16 cellular contexts compared by ENCODE assay signal in the genomic region with DNA sequence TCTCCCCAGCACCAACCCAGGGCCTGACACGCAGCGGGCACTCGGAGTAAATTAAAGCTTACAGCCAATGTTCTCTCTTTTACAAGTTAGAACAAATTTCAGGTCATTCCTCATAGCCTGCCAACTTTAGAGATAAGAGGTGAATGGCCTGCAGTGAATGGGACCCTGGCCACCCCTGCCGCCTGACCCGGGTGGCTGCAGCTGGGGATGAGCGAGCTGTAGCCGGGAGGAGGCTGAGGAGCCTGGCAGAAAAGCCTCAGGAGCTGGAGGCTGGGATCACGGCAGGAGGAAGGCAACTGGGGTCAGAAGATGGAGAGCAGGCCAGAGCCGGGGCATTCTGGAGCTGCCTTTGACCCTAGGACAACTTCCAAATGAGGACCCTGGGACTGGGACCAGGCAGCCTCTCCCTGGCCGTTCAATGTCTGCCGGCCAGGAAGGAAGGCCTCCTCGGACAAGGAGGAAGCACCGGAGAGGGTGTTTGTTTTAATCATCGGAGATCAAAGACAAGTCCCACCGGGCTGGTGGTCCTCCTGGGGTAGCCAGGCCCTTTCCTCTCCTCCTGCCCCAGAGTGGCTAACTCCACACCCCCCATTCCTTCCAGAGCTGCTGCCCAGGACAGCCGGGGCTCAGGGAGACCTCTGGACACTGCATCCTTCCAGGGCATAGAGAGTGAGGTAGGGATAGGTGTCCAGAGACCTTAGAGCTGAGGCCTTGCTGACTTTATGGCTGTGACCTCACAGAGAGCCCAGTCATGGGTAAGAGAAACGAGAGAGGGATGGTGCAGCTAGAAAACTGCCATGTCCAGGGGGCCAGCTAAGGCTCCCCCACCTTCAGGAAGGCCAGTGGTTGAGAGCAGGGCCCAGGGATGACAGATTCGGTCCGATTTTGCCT.
DNase-seq lines count a peak whose midpoint lies in the region; ATAC-seq and TF ChIP-seq lines count a peak whose summit lies in the region.
"Had no signal": no experiment of that assay in that cellular context is flagged by ENCODE, and none has a peak within 500 bp of the region (broad histone marks: within the 10 kb centered on the region; RNA-seq: fewer than 3 reads in every experiment).

No MANE protein-coding gene starts in this region.

- no peaks in the 10 kb centered on the region for H3K9me2 ChIP-seq in Loucy (replicated peaks; ENCODE audit: low read depth, low read length)

- no peak overlapping the region for H2AFZ ChIP-seq in Loucy (ENCODE audit: low read length)
- H2AFZ ChIP-seq: GM23248 had no signal

- no peaks in the 10 kb centered on the region for H3F3A ChIP-seq in Loucy (ENCODE audit: low read depth)

- peak overlapping the region; percentile 79 for H3K4me2 ChIP-seq in Loucy (ENCODE audit: low read depth, low read length, poor library complexity, severe bottlenecking)

- ATAC-seq in lower lobe of right lung (no peak), GM21447 (IDR thresholded peaks at IDR 0.05; ENCODE audit: unreplicated experiment) (no peak), GM18505 (IDR thresholded peaks at IDR 0.05; ENCODE audit: unreplicated experiment) (no peak)
- ATAC-seq: CD8-positive, alpha-beta T cell; GM12878; HCT116 had no signal

- peak overlapping the region; percentile 96 for H3K9ac ChIP-seq in Loucy (ENCODE audit: low read depth, low read length, poor library complexity, severe bottlenecking)
- H3K9ac ChIP-seq: GM23248 had no signal

- H3K36me3 Mint-ChIP-seq in dendritic cell treated with granulocyte-macrophage colony-stimulating factor and Interleukin-4, amounts not matched to agents 40 ng/mL and 50 ng/mL, for 4 days (ENCODE audit: low read depth), result no peaks in the 10 kb centered on the region
- H3K36me3 Mint-ChIP-seq: CD8-positive, alpha-beta T cell had no signal

- peaks cover 4% of the 10 kb centered on the region for H4K20me1 ChIP-seq in Loucy (ENCODE audit: insufficient read depth, low read length, poor library complexity, severe bottlenecking)

- H3K27me3 ChIP-seq in Loucy (ENCODE audit: insufficient read depth, low read length, poor library complexity, severe bottlenecking) (no peaks in the 10 kb centered on the region), lower lobe of right lung (ENCODE audit: low read depth) (peaks cover 5% of the 10 kb centered on the region), spleen (replicated peaks in 1 of 7) (peaks cover 0 to 42% (median 0%) of the 10 kb centered on the region in 7 donors)

- H3K4me3 ChIP-seq in Loucy (ENCODE audit: low read length, poor library complexity, severe bottlenecking) (peak overlapping the region; percentile 83), lower lobe of right lung (no peak overlapping the region), spleen (no peak overlapping the region)
- H3K4me3 ChIP-seq: GM12878, GM23248 had no signal

- H3K36me3 ChIP-seq in Loucy (ENCODE audit: insufficient read depth, low read length), result no peaks in the 10 kb centered on the region
- no peaks in the 10 kb centered on the region for H3K36me3 ChIP-seq in lower lobe of right lung
- H3K36me3 ChIP-seq in spleen, result no peaks in the 10 kb centered on the region

- intact Hi-C loops in dendritic cell treated with granulocyte-macrophage colony-stimulating factor and Interleukin-4, amounts not matched to agents 40 ng/mL and 50 ng/mL, for 4 days (cut with micrococcal nuclease), result no loop called here
- intact Hi-C loops in lower lobe of right lung (cut with DNase I), result no loop called here
- intact Hi-C loops in spleen (cut with DNase I; ENCODE audit: low total_unique reads), result no loop called here

- H3K9me3 ChIP-seq in Loucy (ENCODE audit: insufficient read depth, low read depth, low read length), result no peaks in the 10 kb centered on the region
- no peaks in the 10 kb centered on the region for H3K9me3 ChIP-seq in lower lobe of right lung
- no peaks in the 10 kb centered on the region for H3K9me3 ChIP-seq in spleen

- H3K4me1 ChIP-seq in Loucy (ENCODE audit: insufficient read depth, low read length, poor library complexity, severe bottlenecking) (peaks cover 41% of the 10 kb centered on the region), lower lobe of right lung (peaks cover 19% of the 10 kb centered on the region), spleen (peaks cover 0 to 62% (median 22%) of the 10 kb centered on the region in 6 donors)

- peaks cover 6% of the 10 kb centered on the region for H3K27me3 Mint-ChIP-seq in dendritic cell treated with granulocyte-macrophage colony-stimulating factor and Interleukin-4, amounts not matched to agents 40 ng/mL and 50 ng/mL, for 4 days

- H3K9me3 Mint-ChIP-seq in dendritic cell treated with granulocyte-macrophage colony-stimulating factor and Interleukin-4, amounts not matched to agents 40 ng/mL and 50 ng/mL, for 4 days, result no peaks in the 10 kb centered on the region
- H3K9me3 Mint-ChIP-seq: CD8-positive, alpha-beta T cell had no signal

- DNase-seq in lower lobe of right lung (peak; percentile 29), spleen (peak; percentile 66)
- no peak for DNase-seq in activated effector memory CD4-positive, alpha-beta T cell treated with Interleukin-2 at 50 U/mL for 16 hours
- DNase-seq: CD8-positive, alpha-beta T cell; DMS79; GM23248; NCI-H1417 treated with DMSO at 0.1 percent for 48 hours; NCI-H2029; NCI-H2171; NCI-H446 had no signal

- H3K79me2 ChIP-seq in Loucy (ENCODE audit: insufficient read depth, low read length), result peaks cover 100% of the 10 kb centered on the region

- TF ChIP-seq POLR2A in spleen (IDR thresholded peaks at IDR 0.05) (no peak), GM18505 (IDR thresholded peaks at IDR 0.05; ENCODE audit: borderline replicate concordance, extremely low read depth, insufficient read depth, insufficient read length) (no peak)

- H3K4me1 Mint-ChIP-seq in dendritic cell treated with granulocyte-macrophage colony-stimulating factor and Interleukin-4, amounts not matched to agents 40 ng/mL and 50 ng/mL, for 4 days (ENCODE audit: low read depth), result peaks cover 72% of the 10 kb centered on the region

- peak overlapping the region; percentile 57 for H3K4me3 Mint-ChIP-seq in dendritic cell treated with granulocyte-macrophage colony-stimulating factor and Interleukin-4, amounts not matched to agents 40 ng/mL and 50 ng/mL, for 4 days
- H3K4me3 Mint-ChIP-seq: CD8-positive, alpha-beta T cell had no signal

- H3K27ac Mint-ChIP-seq in dendritic cell treated with granulocyte-macrophage colony-stimulating factor and Interleukin-4, amounts not matched to agents 40 ng/mL and 50 ng/mL, for 4 days, result peak overlapping the region; percentile 80
- H3K27ac Mint-ChIP-seq: CD8-positive, alpha-beta T cell had no signal

- TF ChIP-seq CTCF in Loucy (conservative IDR thresholded peaks at IDR 0.05; ENCODE audit: low read length), result no peak
- TF ChIP-seq CTCF in lower lobe of right lung (IDR thresholded peaks at IDR 0.05), result no peak
- TF ChIP-seq CTCF in spleen (IDR thresholded peaks at IDR 0.05 in 8 of 11, conservative IDR thresholded peaks at IDR 0.05 in 3 of 11), result no peak

- 72 to 84% (median 75%) methylated on average over 15 to 19 of the region's 19 CpGs for WGBS in spleen, 5 donors

- H3K27ac ChIP-seq in lower lobe of right lung (no peak overlapping the region), spleen (peak overlapping the region in 1 of 8 donors; percentile 73)
- H3K27ac ChIP-seq: GM23248 had no signal
